ENCODE assay signal across 18 cellular contexts in genomic region chr1:171180671-171181070, GRCh38.
"Had no signal": no experiment of that assay in that cellular context is flagged by ENCODE, and none has a peak within 500 bp of the region (broad histone marks: within the 10 kb centered on the region; RNA-seq: fewer than 3 reads in every experiment).

No MANE protein-coding gene starts in this region.

- H3K36me3 ChIP-seq: esophagus muscularis mucosa, heart left ventricle, right lobe of liver, suprapubic skin, thyroid gland had no signal

- H2AFZ ChIP-seq: parathyroid adenoma had no signal

- ATAC-seq: effector memory CD8-positive, alpha-beta T cell; heart left ventricle; psoas muscle; right lobe of liver; stimulated activated effector memory CD8-positive, alpha-beta T cell treated with anti-CD3 and anti-CD28 coated beads, Interleukin-12 subunit alpha, Interleukin-12 subunit beta, amount 100 ng/mL, for 72 hours; stimulated activated naive CD8-positive, alpha-beta T cell treated with anti-CD3 and anti-CD28 coated beads, Interleukin-15, Interleukin-2, amounts not matched to agents 100 U/mL and 50 U/mL, for 24 hours had no signal

- H3K4me3 ChIP-seq: esophagus muscularis mucosa, heart left ventricle, psoas muscle, right lobe of liver, suprapubic skin, thyroid gland had no signal

- H3K4me1 ChIP-seq: parathyroid adenoma, psoas muscle, right lobe of liver, suprapubic skin, thyroid gland had no signal

- H3K27me3 ChIP-seq: esophagus muscularis mucosa, heart left ventricle, right lobe of liver, suprapubic skin, thyroid gland had no signal

- H3K9ac ChIP-seq: parathyroid adenoma had no signal

- DNase-seq: effector memory CD8-positive, alpha-beta T cell; heart left ventricle; hypothalamus; kidney glomerular epithelial cell; naive B cell; occipital lobe; psoas muscle; retina; right lobe of liver; stimulated activated CD4-positive, alpha-beta T cell treated with anti-CD3 and anti-CD28 coated beads, Interleukin-4, amount 100 ng/mL, for 1 hour; stimulated activated CD8-positive, alpha-beta memory T cell treated with anti-CD3 and anti-CD28 coated beads, Interleukin-4, amount 100 ng/mL, for 48 hours; stimulated activated naive CD8-positive, alpha-beta T cell treated with anti-CD3 and anti-CD28 coated beads, Interleukin-15, Interleukin-2, amounts not matched to agents 100 U/mL and 50 U/mL, for 24 hours; thyroid gland had no signal

- H3K9me3 ChIP-seq: esophagus muscularis mucosa, heart left ventricle, psoas muscle, right lobe of liver, suprapubic skin, thyroid gland had no signal

- H3K27ac ChIP-seq: epithelial cell of prostate, esophagus muscularis mucosa, heart left ventricle, parathyroid adenoma, psoas muscle, right lobe of liver, suprapubic skin, thyroid gland had no signal

- H3K79me2 ChIP-seq: parathyroid adenoma had no signal
